In genomic region chr4:186161138-186161537, GRCh38 we compare ENCODE assay signal across 8 cellular contexts. TPM values are rescaled to one million over a fixed set of nuclear protein-coding genes. Genes with fewer than 3 reads are reported as not detected.
DNase-seq lines count a peak whose midpoint lies in the region; ATAC-seq and TF ChIP-seq lines count a peak whose summit lies in the region.

No MANE protein-coding gene starts in this region.

- H3K9me3 Mint-ChIP-seq in CD4-positive, CD25-positive, alpha-beta regulatory T cell, result no peaks in the 10 kb centered on the region
- H3K9me3 Mint-ChIP-seq in H9, result no peaks in the 10 kb centered on the region

- TF ChIP-seq POLR2A in ovary (IDR thresholded peaks at IDR 0.05), result no peak

- H2BK120ac ChIP-seq in H9 (ENCODE audit: low read depth, low read length, poor library complexity, severe bottlenecking), result no peak overlapping the region

- H3K36me3 Mint-ChIP-seq in CD4-positive, CD25-positive, alpha-beta regulatory T cell, result no peaks in the 10 kb centered on the region
- H3K36me3 Mint-ChIP-seq in H9 (ENCODE audit: insufficient read depth in 1 of 3, low read depth in 3 of 3), result peaks cover 0 to 5% (median 3%) of the 10 kb centered on the region in 3 experiments; a peak in 3 of 7 replicates

- no peak overlapping the region for H4K8ac ChIP-seq in H9 (replicated peaks; ENCODE audit: insufficient read length, low read depth, low read length)

- H3T11ph ChIP-seq in H9 (ENCODE audit: low read length), result no peak overlapping the region

- H3K4me3 ChIP-seq in CD4-positive, CD25-positive, alpha-beta regulatory T cell (ENCODE audit: low read depth, low read length), result peak overlapping the region; percentile 71
- H3K4me3 ChIP-seq in ovary, result no peak overlapping the region

- no peak overlapping the region for H4K91ac ChIP-seq in H9 (ENCODE audit: insufficient read length, low read depth, low read length)

- H3K4me1 Mint-ChIP-seq in CD4-positive, CD25-positive, alpha-beta regulatory T cell, result peaks cover 0 to 6% (median 5%) of the 10 kb centered on the region in 4 donors
- H3K4me1 Mint-ChIP-seq in H9, result peaks cover 9 to 13% of the 10 kb centered on the region in 2 experiments

- peaks cover 3% of the 10 kb centered on the region for H3K23me2 ChIP-seq in H9 (ENCODE audit: insufficient read length, low read depth, low read length, poor library complexity, severe bottlenecking)

- intact Hi-C loops in ovary (cut with DNase I), result no loop called here

- H3K23ac ChIP-seq in H9 (ENCODE audit: insufficient read length, low read depth, low read length), result no peak overlapping the region

- no peak overlapping the region for H2AFZ ChIP-seq in H9 (ENCODE audit: low read length)

- H3K14ac ChIP-seq in H9 (ENCODE audit: insufficient read depth, low read length), result no peak overlapping the region

- H2BK20ac ChIP-seq in H9 (ENCODE audit: low read depth, low read length, poor library complexity, severe bottlenecking), result no peak overlapping the region

- H4K20me1 ChIP-seq in H9 (ENCODE audit: control insufficient read depth, insufficient read depth, insufficient read length), result no peaks in the 10 kb centered on the region

- H3K36me3 ChIP-seq in CD4-positive, CD25-positive, alpha-beta regulatory T cell (ENCODE audit: control insufficient read depth, insufficient read depth, low read length), result no peaks in the 10 kb centered on the region
- H3K36me3 ChIP-seq in ovary, result no peaks in the 10 kb centered on the region

- no peak overlapping the region for H3K4ac ChIP-seq in H9 (ENCODE audit: low read depth, low read length)

- H3K4me3 Mint-ChIP-seq in CD4-positive, CD25-positive, alpha-beta regulatory T cell, result peak overlapping the region; percentile 9 to 78 (median 50)
- H3K4me3 Mint-ChIP-seq in H9, result no peak overlapping the region

- WGBS in H9 (ENCODE audit: extremely low coverage, insufficient read length, low lambda C conversion rate), result no CpG with 5 or more reads among the region's 6 CpGs
- 56 to 59% (median 58%) methylated on average over 6 of the region's 6 CpGs for WGBS in ovary, 3 donors

- peak overlapping the region; percentile 52 to 91 (median 79) for H3K27ac Mint-ChIP-seq in CD4-positive, CD25-positive, alpha-beta regulatory T cell
- H3K27ac Mint-ChIP-seq in H9, result no peak overlapping the region

- H3K79me2 ChIP-seq in H9 (ENCODE audit: insufficient read depth, low read length), result no peaks in the 10 kb centered on the region

- no peak overlapping the region for H4K5ac ChIP-seq in H9 (ENCODE audit: insufficient read length, low read depth, low read length)

- peak in 2 of 3 donors; percentile 25 to 71 for DNase-seq in CD4-positive, CD25-positive, alpha-beta regulatory T cell
- DNase-seq in NCI-H748 treated with DMSO at 0.1 percent for 48 hours (lab: John Stamatoyannopoulos, UW) (peak; percentile 1), H9 (no peak), ovary (no peak), COLO829 (ENCODE audit: low spot score) (no peak), HuH-7.5 (ENCODE audit: low spot score) (no peak)

- no peak overlapping the region for H2BK15ac ChIP-seq in H9 (ENCODE audit: low read depth, low read length)

- TF ChIP-seq CTCF in H9 (conservative IDR thresholded peaks at IDR 0.05) (no peak), ovary (IDR thresholded peaks at IDR 0.05) (no peak)

- no peak overlapping the region for H3K27ac ChIP-seq in CD4-positive, CD25-positive, alpha-beta regulatory T cell (ENCODE audit: insufficient read depth, low read length, poor library complexity, severe bottlenecking)
- no peak overlapping the region for H3K27ac ChIP-seq in H9 (ENCODE audit: insufficient read length, low read depth, low read length)
- no peak overlapping the region for H3K27ac ChIP-seq in ovary

- H3K27me3 Mint-ChIP-seq in CD4-positive, CD25-positive, alpha-beta regulatory T cell, result peaks cover 7% of the 10 kb centered on the region
- H3K27me3 Mint-ChIP-seq in H9 (ENCODE audit: low read depth), result no peaks in the 10 kb centered on the region

- no peak overlapping the region for H3K18ac ChIP-seq in H9 (ENCODE audit: insufficient read length, low read depth, low read length)

- H3K4me1 ChIP-seq in CD4-positive, CD25-positive, alpha-beta regulatory T cell (ENCODE audit: control insufficient read depth, insufficient read depth, low read length, poor library complexity, severe bottlenecking), result peaks cover 3% of the 10 kb centered on the region
- H3K4me1 ChIP-seq in H9 (ENCODE audit: insufficient read depth, low read length) (0 out of 2 replicates have a peak, but pooled peaks cover 2% of the 10 kb centered on the region), ovary (ENCODE audit: insufficient read depth) (no peaks in the 10 kb centered on the region)

- no peak overlapping the region for H3K4me2 ChIP-seq in H9 (ENCODE audit: insufficient read depth, insufficient read length, low read length)

- no peaks in the 10 kb centered on the region for H3K27me3 ChIP-seq in CD4-positive, CD25-positive, alpha-beta regulatory T cell (ENCODE audit: control insufficient read depth, insufficient read depth, low read length)
- H3K27me3 ChIP-seq in H9 (ENCODE audit: insufficient read depth, low read length), result no peaks in the 10 kb centered on the region
- H3K27me3 ChIP-seq in ovary, result no peaks in the 10 kb centered on the region

- no peaks in the 10 kb centered on the region for H3K79me1 ChIP-seq in H9 (ENCODE audit: insufficient read depth, low read depth, low read length, poor library complexity, severe bottlenecking)

- peak; percentile 60 to 71 for ATAC-seq in CD4-positive, CD25-positive, alpha-beta regulatory T cell (ENCODE audit: low read depth in 2 of 2)
- ATAC-seq in GM18909 (IDR thresholded peaks at IDR 0.05; ENCODE audit: poor library complexity, unreplicated experiment), result peak; percentile 97
- peak; percentile 98 for ATAC-seq in HG02885 (IDR thresholded peaks at IDR 0.05; ENCODE audit: poor library complexity, unreplicated experiment)

- H2BK5ac ChIP-seq in H9 (ENCODE audit: insufficient read length, low read length), result no peak overlapping the region

- H3K9ac ChIP-seq in H9 (ENCODE audit: extremely low read depth, insufficient read length, low read length), result no peak overlapping the region

- TF ChIP-seq EP300 in ovary (IDR thresholded peaks at IDR 0.05), result no peak

- no peak overlapping the region for H2BK12ac ChIP-seq in H9 (ENCODE audit: insufficient read length, low read depth, low read length)

- H3K9me3 ChIP-seq in CD4-positive, CD25-positive, alpha-beta regulatory T cell (ENCODE audit: control insufficient read depth in 2 of 2, low read length in 2 of 2), result no peaks in the 10 kb centered on the region
- H3K9me3 ChIP-seq in H9 (ENCODE audit: control insufficient read depth, low read depth, low read length) (no peaks in the 10 kb centered on the region), ovary (no peaks in the 10 kb centered on the region)

- no peak overlapping the region for H3K56ac ChIP-seq in H9 (ENCODE audit: insufficient read length, low read depth, low read length)

- H2AK5ac ChIP-seq in H9 (ENCODE audit: insufficient read length, low read length), result no peak overlapping the region

RNA-seq across cellular contexts. Expression of gene CYP4V2, which starts 30.2 kb away (rescaled TPM):
- total RNA-seq in CD4-positive, CD25-positive, alpha-beta regulatory T cell, result 29.1 TPM
- polyA plus RNA-seq in CD4-positive, CD25-positive, alpha-beta regulatory T cell, result 10 to 100 TPM; 26.1 to 30.9 (median 27.8) TPM
- total RNA-seq in H9 (2021) (1.0 and 1.6 TPM in 2 replicates), ovary (10 to 100 TPM; 11.9 to 35.3 (median 21.0) TPM)
- 10 to 100 TPM in 1 of 2 donors, 1 to 10 TPM in 1; 8.5 to 12.4 TPM for polyA plus RNA-seq in ovary

RNA-seq across cellular contexts. Expression of gene FAM149A, which starts 56.6 kb away (rescaled TPM):
- total RNA-seq in CD4-positive, CD25-positive, alpha-beta regulatory T cell, result 1.1 TPM
- under 1 TPM in 1 of 4 donors, not detected in 3; 0.52 TPM for polyA plus RNA-seq in CD4-positive, CD25-positive, alpha-beta regulatory T cell
- 5.9 and 6.6 TPM in 2 replicates for total RNA-seq in H9 (2021)
- 10 to 100 TPM in 5 of 7 donors, 1 to 10 TPM in 2; 6.4 to 14.6 (median 12.7) TPM for total RNA-seq in ovary
- 10 to 100 TPM in 1 of 2 donors, 1 to 10 TPM in 1; 9.4 to 16.1 TPM for polyA plus RNA-seq in ovary

Comparison
In these comparisons a context has a peak if more than half of its experiments do, and no peak if none do; other contexts are left out.
1. DNase-seq: peak in CD4-positive, CD25-positive, alpha-beta regulatory T cell (2 of 3) and NCI-H748 treated with DMSO at 0.1 percent for 48 hours (single experiment); none in H9 (single experiment), ovary (0 of 5), COLO829 (single experiment) and HuH-7.5 (single experiment).
2. H3K27ac Mint-ChIP-seq: peak in CD4-positive, CD25-positive, alpha-beta regulatory T cell (3 of 3); none in H9 (0 of 3).
3. H3K4me3 Mint-ChIP-seq: peak in CD4-positive, CD25-positive, alpha-beta regulatory T cell (4 of 4); none in H9 (0 of 2).
4. Peak in every context shown above with its lines, with median percentiles within 50 percentile points of each other: ATAC-seq.